In the genomic region with DNA sequence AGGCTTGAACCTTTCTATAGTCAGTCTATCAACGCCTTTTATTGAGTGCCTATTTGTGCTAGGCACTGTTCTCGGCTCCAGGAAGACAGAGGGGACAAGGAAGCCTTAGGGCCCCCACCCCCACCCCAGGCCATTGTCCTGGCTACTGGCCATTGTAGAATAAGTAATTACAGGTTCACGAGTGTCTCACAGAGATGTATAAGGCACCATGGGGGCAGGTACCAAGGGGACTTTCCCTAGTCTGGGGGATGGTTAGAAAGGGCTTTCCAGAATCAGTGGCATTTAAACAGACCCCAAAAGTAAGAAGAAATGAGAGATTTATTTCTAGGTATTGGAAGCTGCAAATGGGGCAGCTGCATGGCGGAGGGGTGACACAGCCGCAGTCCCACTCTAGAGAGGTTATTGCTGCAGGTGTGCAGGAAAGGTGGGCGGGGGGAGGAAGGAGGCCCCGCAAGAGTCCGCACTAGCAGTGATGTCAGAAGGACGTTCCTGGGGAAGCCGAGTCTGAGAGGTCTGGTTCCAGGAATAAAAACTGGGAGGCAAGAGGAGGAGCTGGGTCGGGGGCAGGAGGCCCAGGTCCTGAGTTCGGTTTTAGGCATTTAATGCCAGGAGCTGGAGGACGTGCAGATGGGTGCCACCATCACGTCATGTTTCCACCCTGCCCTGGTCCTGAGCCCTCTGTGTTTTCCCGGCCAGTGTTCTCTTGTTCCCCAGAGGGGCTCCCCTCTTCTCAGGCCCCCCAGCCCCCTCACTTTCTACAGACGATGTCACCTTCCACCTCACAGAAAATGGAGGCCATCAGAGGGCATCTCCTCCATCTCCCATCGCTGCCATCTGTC, we compare ENCODE assay signal across 15 cellular contexts. TPM values are rescaled to one million over a fixed set of nuclear protein-coding genes. Genes with fewer than 3 reads are reported as not detected.
DNase-seq lines count a peak whose midpoint lies in the region; ATAC-seq and TF ChIP-seq lines count a peak whose summit lies in the region.
"Had no signal": no experiment of that assay in that cellular context is flagged by ENCODE, and none has a peak within 500 bp of the region (broad histone marks: within the 10 kb centered on the region; RNA-seq: fewer than 3 reads in every experiment).

No MANE protein-coding gene starts in this region.

- DNase-seq in CD14-positive monocyte (ENCODE audit: low spot score) (no peak), HFFc6 (no peak), brain microvascular endothelial cell (no peak), osteocyte (ENCODE audit: extremely low spot score, unreplicated experiment) (no peak), KG1 (lab: John Stamatoyannopoulos, UW) (no peak), NCI-H82 treated with DMSO at 0.1 percent for 48 hours (lab: John Stamatoyannopoulos, UW; ENCODE audit: unreplicated experiment) (no peak)
- DNase-seq: erythroblast; hippocampal formation; NCI-H146; stimulated activated CD4-positive, alpha-beta T cell treated with anti-CD3 and anti-CD28 coated beads, Interleukin-4, amount 100 ng/mL, for 4 hours; substantia nigra had no signal

- H3K27ac ChIP-seq in brain microvascular endothelial cell, result peak overlapping the region; percentile 12
- H3K27ac ChIP-seq: SK-N-MC had no signal

- H3K4me3 Mint-ChIP-seq in CD14-positive monocyte, result peak overlapping the region; percentile 17 to 68
- H3K4me3 Mint-ChIP-seq in HFFc6, result peak overlapping the region; percentile 39; the same call in 1 of the 2 replicates
- no peak overlapping the region for H3K4me3 Mint-ChIP-seq in osteocyte (ENCODE audit: unreplicated experiment)
- H3K4me3 Mint-ChIP-seq: memory B cell had no signal

- in situ Hi-C loops in brain microvascular endothelial cell (cut with HindIII; ENCODE audit: low pct_ligation_motif_present, low sequenced_read_pairs), result loop anchor here (25.0 kb wide), 1 partner anchor 661 kb away; a partner anchor contains a TSS

- H3K36me3 ChIP-seq in brain microvascular endothelial cell (replicated peaks), result peaks cover 2% of the 10 kb centered on the region

- H3K4me3 ChIP-seq in brain microvascular endothelial cell (ENCODE audit: low read depth, low read length), result no peak overlapping the region
- H3K4me3 ChIP-seq: K562, SK-N-MC had no signal

- H3K27ac Mint-ChIP-seq in CD14-positive monocyte (peak overlapping the region; percentile 84 to 97 (median 92)), HFFc6 (peak overlapping the region; percentile 34; the same call in 1 of the 2 replicates), osteocyte (ENCODE audit: unreplicated experiment) (peak overlapping the region; percentile 15)
- H3K27ac Mint-ChIP-seq: memory B cell had no signal

- no peaks in the 10 kb centered on the region for H3K27me3 ChIP-seq in brain microvascular endothelial cell (replicated peaks)

- H3K4me1 Mint-ChIP-seq in CD14-positive monocyte (peaks cover 54% of the 10 kb centered on the region), HFFc6 (ENCODE audit: low read depth) (peaks cover 29% of the 10 kb centered on the region), osteocyte (ENCODE audit: unreplicated experiment) (peaks cover 11% of the 10 kb centered on the region)

- H3K27me3 Mint-ChIP-seq in CD14-positive monocyte (ENCODE audit: low read depth in 3 of 3) (no peaks in the 10 kb centered on the region), HFFc6 (ENCODE audit: insufficient read depth) (peaks cover 19% of the 10 kb centered on the region), osteocyte (ENCODE audit: unreplicated experiment) (no peaks in the 10 kb centered on the region)

- peaks cover 10 to 23% of the 10 kb centered on the region in 2 donors for H3K36me3 Mint-ChIP-seq in CD14-positive monocyte
- peaks cover 38% of the 10 kb centered on the region for H3K36me3 Mint-ChIP-seq in HFFc6 (ENCODE audit: low read depth)
- peaks cover 5% of the 10 kb centered on the region for H3K36me3 Mint-ChIP-seq in osteocyte (ENCODE audit: unreplicated experiment)
- H3K36me3 Mint-ChIP-seq: memory B cell had no signal

- no peak for ATAC-seq in GM18873 (IDR thresholded peaks at IDR 0.05; ENCODE audit: low FRiP score, unreplicated experiment)
- ATAC-seq: K562 had no signal

- TF ChIP-seq CTCF in CD14-positive monocyte (IDR thresholded peaks at IDR 0.05), result no peak
- no peak for TF ChIP-seq CTCF in HFFc6 (IDR thresholded peaks at IDR 0.05)
- TF ChIP-seq CTCF in brain microvascular endothelial cell (IDR thresholded peaks at IDR 0.05; ENCODE audit: low read depth, low read length, missing control alignments), result no peak
- TF ChIP-seq CTCF in osteocyte (IDR thresholded peaks at IDR 0.05), result no peak

- intact Hi-C loops in CD14-positive monocyte (cut with micrococcal nuclease), result no loop called here

- H3K9me3 Mint-ChIP-seq in CD14-positive monocyte (peaks cover 0 to 1% (median 0%) of the 10 kb centered on the region in 7 donors), HFFc6 (no peaks in the 10 kb centered on the region), osteocyte (ENCODE audit: unreplicated experiment) (no peaks in the 10 kb centered on the region)
- H3K9me3 Mint-ChIP-seq: memory B cell had no signal

RNA-seq across cellular contexts. Expression of a gene that starts 30.5 kb away (rescaled TPM):
- 10 to 100 TPM; 24.8 to 28.6 TPM for polyA plus RNA-seq in CD14-positive monocyte
- total RNA-seq in HFFc6 (2021; fragmentation: NEBNext Ultra II Directional; extraction: Animal tissue kit (Norgen Biotek cat#: 25700)), result 100 to 1,000 TPM in 5 of 6 experiments, 10 to 100 TPM in 1; 90.1 to 128 (median 116) TPM
- total RNA-seq in osteocyte, result 82.6 and 83.2 TPM in 2 replicates

Comparison
In these comparisons a context has a peak if more than half of its experiments do, and no peak if none do; other contexts are left out.
1. H3K27ac Mint-ChIP-seq: peak in every context shown above with its lines; median percentile 92 in CD14-positive monocyte; 34 in HFFc6; 15 in osteocyte.